ENCODE assay signal across 24 cellular contexts in the genomic region with DNA sequence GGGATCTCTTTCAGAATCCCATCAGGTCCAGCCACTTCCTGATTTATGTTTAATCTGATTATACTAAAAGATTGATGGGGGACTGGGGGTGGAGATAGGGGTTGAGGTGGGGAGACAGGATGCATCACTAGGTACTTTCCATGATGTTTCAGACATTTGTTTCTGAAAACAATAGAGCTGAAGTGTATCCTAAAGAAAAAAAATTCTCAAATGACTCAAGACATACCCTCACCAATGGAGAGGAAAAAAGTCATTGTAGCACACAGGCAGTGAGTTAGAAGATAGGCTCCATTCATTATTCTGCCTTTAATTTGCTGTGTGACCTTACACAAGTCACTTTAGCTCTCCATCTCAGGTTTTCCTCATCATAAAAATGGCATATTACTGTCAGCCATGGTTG. TPM values are rescaled to one million over a fixed set of nuclear protein-coding genes. Genes with fewer than 3 reads are reported as not detected.
DNase-seq lines count a peak whose midpoint lies in the region; ATAC-seq and TF ChIP-seq lines count a peak whose summit lies in the region.
"Had no signal": no experiment of that assay in that cellular context is flagged by ENCODE, and none has a peak within 500 bp of the region (broad histone marks: within the 10 kb centered on the region; RNA-seq: fewer than 3 reads in every experiment).

No MANE protein-coding gene starts in this region.

- H3K27me3 Mint-ChIP-seq in activated T-cell treated with anti-CD3 and anti-CD28 coated beads, Interleukin-2, amount 50 U/mL, for 4 hours (ENCODE audit: low read depth), result no peaks in the 10 kb centered on the region
- no peaks in the 10 kb centered on the region for H3K27me3 Mint-ChIP-seq in activated naive CD8-positive, alpha-beta T cell treated with anti-CD3 and anti-CD28 coated beads, Interleukin-2, amount 50 U/mL, for 24 hours
- H3K27me3 Mint-ChIP-seq: CD4-positive, CD25-positive, alpha-beta regulatory T cell had no signal

- H3K9ac ChIP-seq in OCI-LY3 (ENCODE audit: low read length), result peak overlapping the region; percentile 89

- peak; percentile 33 to 44 for ATAC-seq in activated T-cell treated with anti-CD3 and anti-CD28 coated beads, Interleukin-2, amount 50 U/mL, for 4 hours
- ATAC-seq in activated naive CD8-positive, alpha-beta T cell treated with anti-CD3 and anti-CD28 coated beads, Interleukin-2, amount 50 U/mL, for 24 hours, result peak; percentile 53
- no peak for ATAC-seq in GM18907 (IDR thresholded peaks at IDR 0.05; ENCODE audit: unreplicated experiment)
- ATAC-seq: GM23338, HCT116, K562 had no signal

- H3K9me3 ChIP-seq in OCI-LY3 (ENCODE audit: insufficient read depth, low read length) (peaks cover 10% of the 10 kb centered on the region; the same call in 1 of the 2 replicates), Peyer's patch (no peaks in the 10 kb centered on the region)
- H3K9me3 ChIP-seq: BE2C had no signal

- no peaks in the 10 kb centered on the region for H4K20me1 ChIP-seq in OCI-LY3 (ENCODE audit: insufficient read depth, low read length)

- peaks cover 4% of the 10 kb centered on the region for H3K4me1 Mint-ChIP-seq in activated T-cell treated with anti-CD3 and anti-CD28 coated beads, Interleukin-2, amount 50 U/mL, for 4 hours (ENCODE audit: low read depth)
- peaks cover 35% of the 10 kb centered on the region for H3K4me1 Mint-ChIP-seq in activated naive CD8-positive, alpha-beta T cell treated with anti-CD3 and anti-CD28 coated beads, Interleukin-2, amount 50 U/mL, for 24 hours
- H3K4me1 Mint-ChIP-seq: CD4-positive, CD25-positive, alpha-beta regulatory T cell; GM23338 had no signal

- no peak for DNase-seq in activated T-cell treated with anti-CD3 and anti-CD28 coated beads, Interleukin-2, amount 50 U/mL, for 4 hours
- DNase-seq in activated T-cell treated with anti-CD3 and anti-CD28 coated beads for 4 hours, result no peak
- DNase-seq in activated naive CD8-positive, alpha-beta T cell treated with anti-CD3 and anti-CD28 coated beads, Interleukin-2, amount 50 U/mL, for 24 hours, result no peak
- no peak for DNase-seq in Peyer's patch
- DNase-seq in glomerular visceral epithelial cell (ENCODE audit: extremely low spot score), result no peak
- DNase-seq: ACHN; BE2C; C1 segment of cervical spinal cord; CD4-positive, CD25-positive, alpha-beta regulatory T cell; CD8-positive, alpha-beta memory T cell; COR-L47; DMS 273 treated with DMSO at 0.1 percent for 48 hours; DMS53; DND-41; EL; H7; HFFc6; IMR-90 had no signal

- no peak for TF ChIP-seq POLR2A in Peyer's patch (IDR thresholded peaks at IDR 0.05)

- H3K36me3 ChIP-seq in OCI-LY3 (replicated peaks; ENCODE audit: low read depth, low read length) (peaks cover 43% of the 10 kb centered on the region), Peyer's patch (no peaks in the 10 kb centered on the region)
- H3K36me3 ChIP-seq: BE2C had no signal

- peaks cover 3% of the 10 kb centered on the region for H3K36me3 Mint-ChIP-seq in activated T-cell treated with anti-CD3 and anti-CD28 coated beads, Interleukin-2, amount 50 U/mL, for 4 hours (ENCODE audit: insufficient read depth)
- H3K36me3 Mint-ChIP-seq in activated naive CD8-positive, alpha-beta T cell treated with anti-CD3 and anti-CD28 coated beads, Interleukin-2, amount 50 U/mL, for 24 hours (ENCODE audit: low read depth), result peaks cover 3% of the 10 kb centered on the region
- H3K36me3 Mint-ChIP-seq: CD4-positive, CD25-positive, alpha-beta regulatory T cell had no signal

- H3K4me1 ChIP-seq in OCI-LY3 (ENCODE audit: low read length) (peaks cover 50% of the 10 kb centered on the region), Peyer's patch (no peaks in the 10 kb centered on the region)
- H3K4me1 ChIP-seq: BE2C had no signal

- H3K27ac Mint-ChIP-seq in activated naive CD8-positive, alpha-beta T cell treated with anti-CD3 and anti-CD28 coated beads, Interleukin-2, amount 50 U/mL, for 24 hours, result no peak overlapping the region
- H3K27ac Mint-ChIP-seq: CD4-positive, CD25-positive, alpha-beta regulatory T cell; GM23338; HFFc6 had no signal

- H3K79me2 ChIP-seq in OCI-LY3 (ENCODE audit: low read length), result peaks cover 12% of the 10 kb centered on the region

- H3K4me3 ChIP-seq in OCI-LY3 (ENCODE audit: low read length), result peak overlapping the region; percentile 78
- no peak overlapping the region for H3K4me3 ChIP-seq in Peyer's patch
- H3K4me3 ChIP-seq: GM23338, K562 had no signal

- TF ChIP-seq CTCF in OCI-LY3 (IDR thresholded peaks at IDR 0.05; ENCODE audit: low read depth, low read length) (no peak), Peyer's patch (IDR thresholded peaks at IDR 0.05) (no peak)

- peaks cover 9% of the 10 kb centered on the region for H3K9me3 Mint-ChIP-seq in activated T-cell treated with anti-CD3 and anti-CD28 coated beads, Interleukin-2, amount 50 U/mL, for 4 hours
- peaks cover 5% of the 10 kb centered on the region for H3K9me3 Mint-ChIP-seq in activated naive CD8-positive, alpha-beta T cell treated with anti-CD3 and anti-CD28 coated beads, Interleukin-2, amount 50 U/mL, for 24 hours

- no peak overlapping the region for H2AFZ ChIP-seq in OCI-LY3 (ENCODE audit: low read depth, low read length)
- H2AFZ ChIP-seq: GM23338 had no signal

- H3K27ac ChIP-seq in OCI-LY3 (ENCODE audit: low read length), result peak overlapping the region; percentile 100
- no peak overlapping the region for H3K27ac ChIP-seq in Peyer's patch

- H3K27me3 ChIP-seq in OCI-LY3 (ENCODE audit: low read depth, low read length) (no peaks in the 10 kb centered on the region), Peyer's patch (no peaks in the 10 kb centered on the region)
- H3K27me3 ChIP-seq: BE2C had no signal

- H3K4me3 Mint-ChIP-seq in activated T-cell treated with anti-CD3 and anti-CD28 coated beads, Interleukin-2, amount 50 U/mL, for 4 hours, result no peak overlapping the region
- no peak overlapping the region for H3K4me3 Mint-ChIP-seq in activated naive CD8-positive, alpha-beta T cell treated with anti-CD3 and anti-CD28 coated beads, Interleukin-2, amount 50 U/mL, for 24 hours
- H3K4me3 Mint-ChIP-seq: CD4-positive, CD25-positive, alpha-beta regulatory T cell; CD8-positive, alpha-beta memory T cell; GM23338; HFFc6 had no signal

- peak overlapping the region; percentile 90 for H3K4me2 ChIP-seq in OCI-LY3 (ENCODE audit: low read length)
- H3K4me2 ChIP-seq: GM23338 had no signal

RNA-seq across cellular contexts. Expression of a gene that starts 33.1 kb away (rescaled TPM):
- total RNA-seq in activated T-cell treated with anti-CD3 and anti-CD28 coated beads, Interleukin-2, amount 50 U/mL, for 4 hours, result under 1 TPM in 2 of 3 donors, not detected in 1; 0.13 to 0.26 TPM
- not detected for total RNA-seq in Peyer's patch
- total RNA-seq: G401, HFFc6, K562 had no signal
